In the genomic region with DNA sequence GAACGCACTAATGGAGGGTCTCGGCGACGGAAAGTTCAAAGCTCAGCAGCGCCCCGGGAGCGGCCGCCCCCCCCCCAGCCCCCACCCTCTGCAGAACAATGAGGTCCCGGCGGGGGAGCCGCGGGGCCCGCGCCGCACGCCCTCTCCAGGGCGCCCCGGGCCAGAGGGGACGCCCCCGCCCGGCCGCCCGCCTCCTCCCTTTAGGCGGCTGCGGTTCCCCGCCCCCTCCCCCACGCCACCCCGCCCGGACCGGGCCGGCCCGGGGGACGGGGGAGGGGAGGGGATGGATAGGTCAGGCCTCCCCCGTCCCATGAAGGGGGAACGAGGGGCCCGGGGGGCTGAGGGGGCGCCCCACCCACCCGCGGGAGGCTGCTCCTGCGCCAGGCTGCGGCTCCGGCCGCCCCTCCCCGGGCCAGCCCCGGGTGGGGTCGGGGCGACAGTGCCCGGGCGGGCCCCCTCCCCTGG, we compare ENCODE assay signal across 9 cellular contexts. TPM values are rescaled to one million over a fixed set of nuclear protein-coding genes. Genes with fewer than 3 reads are reported as not detected.
A peak's percentile ranks its signal among the peaks of the same experiment; 100 is the strongest.
DNase-seq lines count a peak whose midpoint lies in the region; ATAC-seq and TF ChIP-seq lines count a peak whose summit lies in the region.
"Had no signal": no experiment of that assay in that cellular context is flagged by ENCODE, and none has a peak within 500 bp of the region (broad histone marks: within the 10 kb centered on the region; RNA-seq: fewer than 3 reads in every experiment).

No MANE protein-coding gene starts in this region.

- DNase-seq in GM12864 (ENCODE audit: low read depth): no peak
- no peak for DNase-seq in RWPE2 (ENCODE audit: low spot score)
- peak; percentile 75 to 77 for DNase-seq in erythroblast (lab: John Stamatoyannopoulos, UW)
- DNase-seq in psoas muscle: no peak
- DNase-seq in T-helper 9 cell: no peak
- DNase-seq in dedifferentiated amniotic fluid mesenchymal stem cell (ENCODE audit: extremely low spot score): no peak
- DNase-seq: NCI-H2029 treated with DMSO at 0.1 percent for 48 hours had no signal

- no peak for TF ChIP-seq POLR2A in erythroblast (IDR thresholded peaks at IDR 0.05; ENCODE audit: low read length)

- H3K27ac ChIP-seq in RWPE2 (ENCODE audit: poor library complexity, severe bottlenecking) (no peak overlapping the region), psoas muscle (no peak overlapping the region)

- ATAC-seq in RWPE2 (ENCODE audit: low read depth) (no peak; the same call in 2 of the 3 replicates), psoas muscle (peak in 2 of 4 donors; percentile 17 to 19), HG02610 (IDR thresholded peaks at IDR 0.05; ENCODE audit: unreplicated experiment) (no peak)
- no peak for ATAC-seq in activated T-helper 17 cell treated with anti-CD3 and anti-CD28 coated beads, Interleukin-2, amount 50 U/mL, for 72 hours (replicated peaks)

- H3K4me3 ChIP-seq in GM12864 (ENCODE audit: low read depth, low read length) (peak overlapping the region; percentile 68; the same call in 1 of the 2 replicates), RWPE2 (ENCODE audit: severe bottlenecking) (peak overlapping the region; percentile 39), psoas muscle (peak overlapping the region; percentile 69)

- intact Hi-C loops in psoas muscle (cut with DNase I): no loop called here

- no peaks in the 10 kb centered on the region for H3K27me3 Mint-ChIP-seq in activated T-helper 17 cell treated with anti-CD3 and anti-CD28 coated beads, Interleukin-2, amount 50 U/mL, for 72 hours

- H3K36me3 Mint-ChIP-seq in activated T-helper 17 cell treated with anti-CD3 and anti-CD28 coated beads, Interleukin-2, amount 50 U/mL, for 72 hours (ENCODE audit: low read depth): peaks cover 8% of the 10 kb centered on the region

- H3K9me3 ChIP-seq in RWPE2 (ENCODE audit: severe bottlenecking) (no peaks in the 10 kb centered on the region), psoas muscle (no peaks in the 10 kb centered on the region)

- peaks cover 27% of the 10 kb centered on the region for H3K4me1 Mint-ChIP-seq in activated T-helper 17 cell treated with anti-CD3 and anti-CD28 coated beads, Interleukin-2, amount 50 U/mL, for 72 hours

- H3K36me3 ChIP-seq in RWPE2 (ENCODE audit: low read depth): no peaks in the 10 kb centered on the region
- H3K36me3 ChIP-seq in psoas muscle (ENCODE audit: insufficient read depth in 1 of 2, low read depth in 1 of 2): no peaks in the 10 kb centered on the region

- H3K9me3 Mint-ChIP-seq in activated T-helper 17 cell treated with anti-CD3 and anti-CD28 coated beads, Interleukin-2, amount 50 U/mL, for 72 hours: no peaks in the 10 kb centered on the region

- H3K27me3 ChIP-seq in RWPE2 (ENCODE audit: insufficient read depth, poor library complexity, severe bottlenecking) (peaks cover 16% of the 10 kb centered on the region), psoas muscle (ENCODE audit: insufficient read depth in 3 of 3, low read length in 2 of 3) (peaks cover 0 to 29% (median 13%) of the 10 kb centered on the region in 3 donors)

- H3K27ac Mint-ChIP-seq in activated T-helper 17 cell treated with anti-CD3 and anti-CD28 coated beads, Interleukin-2, amount 50 U/mL, for 72 hours: no peak overlapping the region

- no peak overlapping the region for H3K4me3 Mint-ChIP-seq in activated T-helper 17 cell treated with anti-CD3 and anti-CD28 coated beads, Interleukin-2, amount 50 U/mL, for 72 hours

- H3K4me1 ChIP-seq in RWPE2 (ENCODE audit: insufficient read depth, poor library complexity, severe bottlenecking) (no peaks in the 10 kb centered on the region), psoas muscle (no peaks in the 10 kb centered on the region)

- 0 to 2% (median 0%) methylated on average over 4 to 45 of the region's 49 CpGs for WGBS in psoas muscle, 3 donors

- TF ChIP-seq CTCF in GM12864 (IDR thresholded peaks at IDR 0.05; ENCODE audit: low read depth, low read length, missing control alignments) (no peak), RWPE2 (IDR thresholded peaks at IDR 0.05; ENCODE audit: poor library complexity, severe bottlenecking) (no peak), psoas muscle (IDR thresholded peaks at IDR 0.05) (no peak)

RNA-seq across cellular contexts. Expression of a gene that starts 1.5 kb away (rescaled TPM):
- total RNA-seq in psoas muscle: 1 to 10 TPM; 1.3 to 2.7 (median 2.3) TPM
- under 1 TPM; 0.61 to 0.89 (median 0.72) TPM for polyA plus RNA-seq in psoas muscle
- total RNA-seq in activated T-helper 17 cell treated with anti-CD3 and anti-CD28 coated beads, Interleukin-2, amount 50 U/mL, for 72 hours: 10 to 100 TPM in 1 of 2 donors, 1 to 10 TPM in 1; 9.9 to 28.5 TPM

Comparison
In these comparisons a context has a peak if more than half of its experiments do, and no peak if none do; other contexts are left out.
1. DNase-seq: peak in erythroblast (2 of 2); none in GM12864 (single experiment), RWPE2 (single experiment), psoas muscle (0 of 2), T-helper 9 cell (single experiment) and dedifferentiated amniotic fluid mesenchymal stem cell (single experiment).
2. Peak in every context shown above with its lines, with median percentiles within 50 percentile points of each other: H3K4me3 ChIP-seq.